1 cellular context compared by ENCODE assay signal in the genomic region with DNA sequence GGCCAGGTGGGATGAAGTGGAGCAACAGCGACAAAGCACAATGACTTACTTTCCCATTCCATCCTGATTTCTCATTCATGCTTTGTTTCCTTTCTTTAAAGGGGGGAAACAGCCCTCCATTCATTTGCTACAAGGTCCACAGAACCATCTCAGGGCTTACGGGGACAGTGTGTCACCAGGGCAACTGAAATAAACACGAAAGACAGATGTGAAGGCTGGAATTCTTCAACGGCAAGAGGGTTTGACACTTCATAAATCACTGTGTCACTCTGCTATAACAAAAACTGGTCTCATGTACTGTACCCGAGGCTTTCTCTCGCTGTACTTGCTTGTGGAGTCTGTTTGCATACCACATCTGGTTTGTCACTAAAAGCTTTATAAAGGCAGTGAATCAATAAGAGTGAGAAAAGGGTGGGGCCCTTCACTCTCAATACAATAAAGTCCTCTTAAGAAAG.
TF ChIP-seq lines count a peak whose summit lies in the region.

No MANE protein-coding gene starts in this region.

TF ChIP-seq in H1, 55 proteins besides CTCF, POLR2A, EP300 and RAD21 (continued from another document):
- TF ChIP-seq NANOG (IDR thresholded peaks at IDR 0.05; ENCODE audit: insufficient read depth, low read depth, low read length, poor library complexity, severe bottlenecking) (no peak), SIN3A (conservative IDR thresholded peaks at IDR 0.05 in 1 of 2, IDR thresholded peaks at IDR 0.05 in 1 of 2; ENCODE audit: low read depth in 1 of 2, low read length in 2 of 2) (0 out of 4 replicates have a peak, but pooled peaks of 1 of the 2 experiments have one; percentile 18), SP2 (IDR thresholded peaks at IDR 0.05; ENCODE audit: low read length) (no peak), ATF2 (IDR thresholded peaks at IDR 0.05; ENCODE audit: low read length) (no peak), USF2 (IDR thresholded peaks at IDR 0.05; ENCODE audit: low read length) (no peak), TCF12 (IDR thresholded peaks at IDR 0.05; ENCODE audit: low read depth, low read length) (0 out of 2 replicates have a peak, but pooled peaks have one; percentile 57), MAFK (IDR thresholded peaks at IDR 0.05; ENCODE audit: low read depth, low read length) (no peak), TAF1 (IDR thresholded peaks at IDR 0.05; ENCODE audit: low read depth, low read length) (no peak), SIX5 (IDR thresholded peaks at IDR 0.05; ENCODE audit: low read depth, low read length) (no peak), ASH2L (IDR thresholded peaks at IDR 0.05; ENCODE audit: low read length) (no peak), BCL11A (IDR thresholded peaks at IDR 0.05; ENCODE audit: low read depth in 2 of 2, low read length in 2 of 2) (no peak), YY1 (IDR thresholded peaks at IDR 0.05; ENCODE audit: low read depth, low read length) (0 out of 2 replicates have a peak, but pooled peaks have one; percentile 18), GABPA (IDR thresholded peaks at IDR 0.05; ENCODE audit: borderline replicate concordance, insufficient read depth, low read length) (no peak), JUND (IDR thresholded peaks at IDR 0.05; ENCODE audit: low read length) (no peak), JUN (IDR thresholded peaks at IDR 0.05; ENCODE audit: low read depth, low read length) (no peak), FOSL1 (IDR thresholded peaks at IDR 0.05; ENCODE audit: insufficient read depth, low read depth, low read length) (no peak), RFX5 (IDR thresholded peaks at IDR 0.05; ENCODE audit: borderline replicate concordance, low read depth, low read length) (no peak), GTF2F1 (IDR thresholded peaks at IDR 0.05; ENCODE audit: borderline replicate concordance, low read depth, low read length) (no peak), NRF1 (IDR thresholded peaks at IDR 0.05; ENCODE audit: low read depth, low read length) (no peak)
